Comparison of ENCODE assay signal across 31 cellular contexts in genomic region chr21:41048636-41049035, GRCh38.
"Had no signal": no experiment of that assay in that cellular context is flagged by ENCODE, and none has a peak within 500 bp of the region (broad histone marks: within the 10 kb centered on the region; RNA-seq: fewer than 3 reads in every experiment).

No MANE protein-coding gene starts in this region.

- H3K4me3 ChIP-seq: Peyer's patch had no signal

- H3K9me3 Mint-ChIP-seq: activated CD4-positive, alpha-beta T cell treated with anti-CD3 and anti-CD28 coated beads, Interleukin-2, amount 10 ng/mL, durations not matched to agents 7 days and 5 days; activated naive CD4-positive, alpha-beta T cell treated with anti-CD3 and anti-CD28 coated beads for 36 hours; activated naive CD8-positive, alpha-beta T cell treated with anti-CD3 and anti-CD28 coated beads, Interleukin-2, amount 50 U/mL, for 24 hours; activated T-cell treated with anti-CD3 and anti-CD28 coated beads, Interleukin-2, amount 50 U/mL, for 4 hours; activated T-helper 1 cell treated with anti-CD3 and anti-CD28 coated beads, Interleukin-12 subunit alpha, Interleukin-12 subunit beta, Interleukin-2, Interleukin-4 antibody, amounts not matched to agents 30 ng/mL and 10 ng/mL and 1 ng/mL, durations not matched to agents 14 hours and 24 hours and 36 hours had no signal

- H3K4me1 Mint-ChIP-seq: activated CD4-positive, alpha-beta T cell treated with anti-CD3 and anti-CD28 coated beads for 36 hours; activated CD4-positive, alpha-beta T cell treated with anti-CD3 and anti-CD28 coated beads, Interleukin-2, amount 10 ng/mL, durations not matched to agents 7 days and 5 days; activated naive CD8-positive, alpha-beta T cell treated with anti-CD3 and anti-CD28 coated beads, Interleukin-2, amount 50 U/mL, for 24 hours had no signal

- H3K4me3 Mint-ChIP-seq: activated CD4-positive, alpha-beta T cell treated with anti-CD3 and anti-CD28 coated beads for 36 hours; activated CD4-positive, alpha-beta T cell treated with anti-CD3 and anti-CD28 coated beads, Interleukin-2, amount 10 ng/mL, durations not matched to agents 7 days and 5 days; activated CD8-positive, alpha-beta T cell treated with anti-CD3 and anti-CD28 coated beads, Interleukin-2, amount 10 ng/mL, durations not matched to agents 7 days and 5 days; activated naive CD4-positive, alpha-beta T cell treated with anti-CD3 and anti-CD28 coated beads for 36 hours; activated naive CD8-positive, alpha-beta T cell; activated naive CD8-positive, alpha-beta T cell treated with anti-CD3 and anti-CD28 coated beads, Interleukin-2, amount 50 U/mL, for 24 hours; activated T-cell treated with anti-CD3 and anti-CD28 coated beads, Interleukin-2, amount 50 U/mL, for 4 hours; activated T-helper 1 cell treated with anti-CD3 and anti-CD28 coated beads, Interleukin-12 subunit alpha, Interleukin-12 subunit beta, Interleukin-2, Interleukin-4 antibody, amounts not matched to agents 30 ng/mL and 10 ng/mL and 1 ng/mL, durations not matched to agents 14 hours and 24 hours and 36 hours; brain had no signal

- H3K27ac Mint-ChIP-seq: activated CD4-positive, alpha-beta T cell treated with anti-CD3 and anti-CD28 coated beads for 36 hours; activated CD4-positive, alpha-beta T cell treated with anti-CD3 and anti-CD28 coated beads, Interleukin-2, amount 10 ng/mL, durations not matched to agents 7 days and 5 days; activated CD8-positive, alpha-beta T cell treated with anti-CD3 and anti-CD28 coated beads, Interleukin-2, amount 10 ng/mL, durations not matched to agents 7 days and 5 days; activated naive CD4-positive, alpha-beta T cell treated with anti-CD3 and anti-CD28 coated beads for 36 hours; activated naive CD8-positive, alpha-beta T cell; activated naive CD8-positive, alpha-beta T cell treated with anti-CD3 and anti-CD28 coated beads, Interleukin-2, amount 50 U/mL, for 24 hours; activated T-helper 1 cell treated with anti-CD3 and anti-CD28 coated beads, Interleukin-12 subunit alpha, Interleukin-12 subunit beta, Interleukin-2, Interleukin-4 antibody, amounts not matched to agents 30 ng/mL and 10 ng/mL and 1 ng/mL, durations not matched to agents 14 hours and 24 hours and 36 hours; brain had no signal

- DNase-seq: activated CD4-positive, alpha-beta T cell treated with anti-CD3 and anti-CD28 coated beads for 36 hours; activated CD4-positive, alpha-beta T cell treated with anti-CD3 and anti-CD28 coated beads, Interleukin-2, amount 10 ng/mL, durations not matched to agents 7 days and 5 days; activated CD4-positive, alpha-beta T cell treated with anti-CD3 and anti-CD28 coated beads, Interleukin-2, amount 50 U/mL, for 48 hours; activated CD8-positive, alpha-beta T cell treated with anti-CD3 and anti-CD28 coated beads, Interleukin-2, amount 10 ng/mL, durations not matched to agents 7 days and 5 days; activated gamma-delta T cell treated with Interleukin-2 at 50 U/mL for 16 hours; activated naive CD4-positive, alpha-beta T cell treated with anti-CD3 and anti-CD28 coated beads for 36 hours; activated naive CD8-positive, alpha-beta T cell treated with anti-CD3 and anti-CD28 coated beads, Interleukin-2, amount 50 U/mL, for 24 hours; activated T-cell treated with anti-CD3 and anti-CD28 coated beads, Interleukin-2, amount 50 U/mL, for 4 hours; anterior cingulate cortex; caudate nucleus; cerebellar nuclear complex; Karpas-422; KBM-7; NCI-H1105; NCI-H1417 treated with DMSO at 0.1 percent for 48 hours; NCI-H187 treated with DMSO at 0.1 percent for 48 hours; NCI-H2081; NCI-H2171 treated with DMSO at 0.1 percent for 48 hours; NCI-H2227 treated with DMSO at 0.1 percent for 48 hours; NCI-H446; NCI-H524; NCI-H69; Peyer's patch; SIG-M5; T1000 had no signal

- H3K27me3 Mint-ChIP-seq: brain had no signal

- H3K36me3 ChIP-seq: Peyer's patch had no signal

- H3K4me1 ChIP-seq: Peyer's patch had no signal

- H3K36me3 Mint-ChIP-seq: activated naive CD8-positive, alpha-beta T cell; brain had no signal

- ATAC-seq: activated CD4-positive, alpha-beta T cell treated with anti-CD3 and anti-CD28 coated beads for 36 hours; activated CD4-positive, CD25-positive, alpha-beta regulatory T cell treated with anti-CD3 and anti-CD28 coated beads, Interleukin-2, amount 50 U/mL, for 24 hours; activated CD8-positive, alpha-beta T cell treated with anti-CD3 and anti-CD28 coated beads, Interleukin-2, amount 10 ng/mL, durations not matched to agents 7 days and 5 days; activated naive CD8-positive, alpha-beta T cell treated with anti-CD3 and anti-CD28 coated beads, Interleukin-2, amount 50 U/mL, for 24 hours; activated T-cell treated with anti-CD3 and anti-CD28 coated beads, Interleukin-2, amount 50 U/mL, for 4 hours; Right ventricle myocardium inferior had no signal

- H3K27me3 ChIP-seq: Peyer's patch had no signal

- H3K9me3 ChIP-seq: Peyer's patch had no signal

- H3K27ac ChIP-seq: Peyer's patch, RWPE1 had no signal
